ENCODE assay signal across 19 cellular contexts in genomic region chr7:86748843-86749720, GRCh38.
A peak's percentile ranks its signal among the peaks of the same experiment; 100 is the strongest.
DNase-seq lines count a peak whose midpoint lies in the region; ATAC-seq lines count a peak whose summit lies in the region.
"Had no signal": no experiment of that assay in that cellular context is flagged by ENCODE, and none has a peak within 500 bp of the region (broad histone marks: within the 10 kb centered on the region; RNA-seq: fewer than 3 reads in every experiment).

No MANE protein-coding gene starts in this region.

- ATAC-seq in GM18858 (IDR thresholded peaks at IDR 0.05; ENCODE audit: unreplicated experiment), result peak; percentile 55
- ATAC-seq in GM21717 (IDR thresholded peaks at IDR 0.05; ENCODE audit: unreplicated experiment), result peak; percentile 76
- peak; percentile 42 for ATAC-seq in HG03280 (IDR thresholded peaks at IDR 0.05; ENCODE audit: unreplicated experiment)
- no peak for ATAC-seq in HG02840 (IDR thresholded peaks at IDR 0.05; ENCODE audit: low FRiP score, unreplicated experiment)
- ATAC-seq: naive thymus-derived CD8-positive, alpha-beta T cell had no signal

- DNase-seq in left kidney (ENCODE audit: low read depth, low spot score) (peak; percentile 3), NCI-H2196 (lab: John Stamatoyannopoulos, UW; ENCODE audit: unreplicated experiment) (no peak), NCI-H2171 (lab: John Stamatoyannopoulos, UW) (no peak), cerebellum (ENCODE audit: low spot score) (no peak)
- DNase-seq: activated CD4-positive, alpha-beta T cell treated with anti-CD3 and anti-CD28 coated beads, Interleukin-2, amount 10 ng/mL, durations not matched to agents 7 days and 5 days; activated naive CD4-positive, alpha-beta T cell treated with anti-CD3 and anti-CD28 coated beads, Interleukin-2, amount 10 ng/mL, durations not matched to agents 7 days and 5 days; activated T-cell treated with anti-CD3 and anti-CD28 coated beads for 4 hours; BE2C; GF-D8; mammary epithelial cell; naive thymus-derived CD8-positive, alpha-beta T cell; NCI-H1930; OCI-M1; stimulated activated CD4-positive, alpha-beta T cell treated with anti-CD3 and anti-CD28 coated beads, Interleukin-12 subunit alpha, Interleukin-12 subunit beta, amount 100 ng/mL, for 4 hours; stimulated activated naive B cell treated with anti-CD40 and anti-IgM and Interleukin-4, amounts not matched to agents 10 μg/mL and 1 μg/mL and 100 μg/mL, for 72 hours had no signal
